ENCODE assay signal across 6 cellular contexts in genomic region chr19:17246681-17247425, GRCh38. TPM values are rescaled to one million over a fixed set of nuclear protein-coding genes. Genes with fewer than 3 reads are reported as not detected.
DNase-seq lines count a peak whose midpoint lies in the region; ATAC-seq and TF ChIP-seq lines count a peak whose summit lies in the region.

No MANE protein-coding gene starts in this region.

- CTCF ChIA-PET in activated CD4-positive, alpha-beta memory T cell treated with anti-CD3 and anti-CD28 coated beads for 36 hours (lab: Charles Lee), result no interaction called here
- CTCF ChIA-PET in HEK293T (lab: Yijun Ruan, JAX), result no interaction called here

- H3K27ac Mint-ChIP-seq in HFFc6, result peak overlapping the region; percentile 83
- no peak overlapping the region for H3K27ac Mint-ChIP-seq in activated CD4-positive, alpha-beta memory T cell treated with anti-CD3 and anti-CD28 coated beads for 36 hours

- no peaks in the 10 kb centered on the region for H3K9me3 Mint-ChIP-seq in HFFc6
- H3K9me3 Mint-ChIP-seq in activated CD4-positive, alpha-beta memory T cell treated with anti-CD3 and anti-CD28 coated beads for 36 hours, result no peaks in the 10 kb centered on the region

- H3K4me1 Mint-ChIP-seq in HFFc6 (ENCODE audit: low read depth), result peaks cover 40% of the 10 kb centered on the region
- H3K4me1 Mint-ChIP-seq in activated CD4-positive, alpha-beta memory T cell treated with anti-CD3 and anti-CD28 coated beads for 36 hours (ENCODE audit: low read depth), result peaks cover 9% of the 10 kb centered on the region

- TF ChIP-seq POLR2A in lower leg skin (IDR thresholded peaks at IDR 0.05), result no peak

- ATAC-seq in HG03432 (IDR thresholded peaks at IDR 0.05; ENCODE audit: unreplicated experiment), result no peak

- 0 out of 2 replicates have a peak, but pooled peaks cover 9% of the 10 kb centered on the region for H3K36me3 Mint-ChIP-seq in HFFc6 (ENCODE audit: low read depth)
- no peaks in the 10 kb centered on the region for H3K36me3 Mint-ChIP-seq in activated CD4-positive, alpha-beta memory T cell treated with anti-CD3 and anti-CD28 coated beads for 36 hours

- H3K4me3 Mint-ChIP-seq in HFFc6, result peak overlapping the region; percentile 82
- H3K4me3 Mint-ChIP-seq in activated CD4-positive, alpha-beta memory T cell treated with anti-CD3 and anti-CD28 coated beads for 36 hours, result peak overlapping the region; percentile 82

- TF ChIP-seq CTCF in HFFc6 (IDR thresholded peaks at IDR 0.05), result no peak
- no peak for TF ChIP-seq CTCF in lower leg skin (IDR thresholded peaks at IDR 0.05)

- POLR2A ChIA-PET in activated CD4-positive, alpha-beta memory T cell treated with anti-CD3 and anti-CD28 coated beads for 36 hours (lab: Charles Lee), result no interaction called here
- POLR2A ChIA-PET in HEK293T (lab: Yijun Ruan, JAX), result no interaction called here

- peak overlapping the region; percentile 22 for H3K4me3 ChIP-seq in lower leg skin (ENCODE audit: low read depth, poor library complexity, severe bottlenecking)

- peaks cover 3% of the 10 kb centered on the region; the same call in 1 of the 2 replicates for H3K27me3 Mint-ChIP-seq in HFFc6 (ENCODE audit: insufficient read depth)
- no peaks in the 10 kb centered on the region for H3K27me3 Mint-ChIP-seq in activated CD4-positive, alpha-beta memory T cell treated with anti-CD3 and anti-CD28 coated beads for 36 hours

- DNase-seq in HFFc6 (no peak), lower leg skin (ENCODE audit: low spot score in 2 of 2) (no peak), HEK293T (ENCODE audit: extremely low spot score) (no peak), NK-92 (lab: John Stamatoyannopoulos, UW; ENCODE audit: unreplicated experiment) (no peak)
- DNase-seq in activated CD4-positive, alpha-beta memory T cell treated with anti-CD3 and anti-CD28 coated beads for 36 hours, result no peak

- intact Hi-C loops in activated CD4-positive, alpha-beta memory T cell treated with anti-CD3 and anti-CD28 coated beads for 36 hours (cut with micrococcal nuclease), result no loop called here
- intact Hi-C loops in lower leg skin (cut with DNase I; ENCODE audit: low total_unique reads), result no loop called here

- WGBS in lower leg skin, 2 donors, result 11 to 20% methylated on average over 21 of the region's 21 CpGs

TF ChIP-seq in HEK293T, 16 proteins besides CTCF, POLR2A, EP300 and RAD21:
- TF ChIP-seq SP1 (IDR thresholded peaks at IDR 0.05) (no peak), ELF4 (IDR thresholded peaks at IDR 0.05) (no peak), L3MBTL2 (conservative IDR thresholded peaks at IDR 0.05) (no peak), FOXA1 (IDR thresholded peaks at IDR 0.05) (no peak), TARDBP (IDR thresholded peaks at IDR 0.05) (no peak), ZNF384 (IDR thresholded peaks at IDR 0.05) (no peak), FOXM1 (IDR thresholded peaks at IDR 0.05; ENCODE audit: borderline replicate concordance) (no peak), CTBP1 (IDR thresholded peaks at IDR 0.05; ENCODE audit: borderline replicate concordance) (no peak), FOXK2 (IDR thresholded peaks at IDR 0.05) (no peak), NFRKB (IDR thresholded peaks at IDR 0.05) (no peak), BHLHE40 (IDR thresholded peaks at IDR 0.05; ENCODE audit: borderline replicate concordance) (no peak), ARNT (IDR thresholded peaks at IDR 0.05) (no peak)

RNA-seq across cellular contexts. Expression of gene NR2F6, which starts 1.1 kb away (rescaled TPM):
- 10 to 100 TPM; 46.1 to 61.9 (median 49.3) TPM for total RNA-seq in HFFc6 (2021; fragmentation: NEBNext Ultra II Directional; extraction: Animal tissue kit (Norgen Biotek cat#: 25700))
- total RNA-seq in activated CD4-positive, alpha-beta memory T cell treated with anti-CD3 and anti-CD28 coated beads for 36 hours, result 10 to 100 TPM; 10.2 to 10.4 TPM
- total RNA-seq in lower leg skin, result 100 to 1,000 TPM in 1 of 4 donors, 10 to 100 TPM in 3; 57.2 to 119 (median 83.6) TPM

RNA-seq across cellular contexts. Expression of gene USHBP1, which starts 17.7 kb away (rescaled TPM):
- not detected for total RNA-seq in HFFc6 (2021; fragmentation: NEBNext Ultra II Directional; extraction: Animal tissue kit (Norgen Biotek cat#: 25700))
- under 1 TPM in 1 of 2 experiments, not detected in 1; 0.24 TPM for total RNA-seq in activated CD4-positive, alpha-beta memory T cell treated with anti-CD3 and anti-CD28 coated beads for 36 hours
- total RNA-seq in lower leg skin, result 1 to 10 TPM in 3 of 4 donors, under 1 TPM in 1; 0.80 to 3.0 (median 2.0) TPM

RNA-seq across cellular contexts. Expression of gene BABAM1, which starts 20.4 kb away (rescaled TPM):
- 100 to 1,000 TPM; 105 to 128 (median 120) TPM for total RNA-seq in HFFc6 (2021; fragmentation: NEBNext Ultra II Directional; extraction: Animal tissue kit (Norgen Biotek cat#: 25700))
- total RNA-seq in activated CD4-positive, alpha-beta memory T cell treated with anti-CD3 and anti-CD28 coated beads for 36 hours, result 100 to 1,000 TPM; 110 TPM
- 10 to 100 TPM; 48.3 to 61.2 (median 59.6) TPM for total RNA-seq in lower leg skin

RNA-seq across cellular contexts. Expression of gene OCEL1, which starts 20.8 kb away (rescaled TPM):
- 10 to 100 TPM; 13.0 to 20.3 (median 17.4) TPM for total RNA-seq in HFFc6 (2021; fragmentation: NEBNext Ultra II Directional; extraction: Animal tissue kit (Norgen Biotek cat#: 25700))
- 10 to 100 TPM; 17.6 to 17.9 TPM for total RNA-seq in activated CD4-positive, alpha-beta memory T cell treated with anti-CD3 and anti-CD28 coated beads for 36 hours
- total RNA-seq in lower leg skin, result 1 to 10 TPM; 2.6 to 7.9 (median 4.0) TPM

RNA-seq across cellular contexts. Expression of gene USE1, which starts 31.7 kb away (rescaled TPM):
- 10 to 100 TPM; 23.5 to 29.3 (median 25.7) TPM for total RNA-seq in HFFc6 (2021; fragmentation: NEBNext Ultra II Directional; extraction: Animal tissue kit (Norgen Biotek cat#: 25700))
- 10 to 100 TPM; 24.6 to 28.5 TPM for total RNA-seq in activated CD4-positive, alpha-beta memory T cell treated with anti-CD3 and anti-CD28 coated beads for 36 hours
- 10 to 100 TPM; 16.6 to 25.5 (median 23.8) TPM for total RNA-seq in lower leg skin

Comparison
In these comparisons a context has a peak if more than half of its experiments do, and no peak if none do; other contexts are left out.
1. RNA of gene NR2F6, which starts 1.1 kb away (total RNA-seq): 57.2 to 119 TPM in lower leg skin and 46.1 to 61.9 TPM in HFFc6; 10.2 to 10.4 TPM in activated CD4-positive, alpha-beta memory T cell treated with anti-CD3 and anti-CD28 coated beads for 36 hours; every median in the first group is over 4 times any median in the second.